In the genomic region with DNA sequence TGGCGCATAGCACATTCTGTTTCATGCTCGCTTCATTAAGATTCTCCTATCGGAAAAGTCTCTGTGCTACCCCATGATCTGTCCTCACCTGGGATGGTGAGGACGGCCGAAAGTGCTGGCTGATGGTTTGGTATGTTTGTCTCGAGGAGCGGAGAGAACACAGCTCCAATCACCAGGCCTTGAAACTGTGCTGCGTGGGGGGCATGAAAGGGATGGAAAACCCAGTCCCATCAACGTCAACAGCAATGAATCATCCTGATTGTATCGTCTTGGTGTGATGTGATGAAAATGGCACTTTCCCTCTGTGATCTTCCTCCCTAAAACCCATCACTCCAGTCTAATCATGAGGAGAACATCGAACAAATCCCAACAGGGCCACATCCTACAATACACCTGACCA, we compare ENCODE assay signal across 24 cellular contexts. TPM values are rescaled to one million over a fixed set of nuclear protein-coding genes. Genes with fewer than 3 reads are reported as not detected.
"Had no signal": no experiment of that assay in that cellular context is flagged by ENCODE, and none has a peak within 500 bp of the region (broad histone marks: within the 10 kb centered on the region; RNA-seq: fewer than 3 reads in every experiment).

No MANE protein-coding gene starts in this region.

- H3K4me1 Mint-ChIP-seq: activated B cell treated with CpG ODN at 0.5 μM for 24 hours had no signal

- H3K27ac ChIP-seq: body of pancreas, colonic mucosa, prostate gland, right atrium auricular region, SK-N-MC, upper lobe of left lung had no signal

- H3K4me1 ChIP-seq: colonic mucosa, prostate gland had no signal

- H3K36me3 Mint-ChIP-seq: activated naive CD4-positive, alpha-beta T cell treated with anti-CD3 and anti-CD28 coated beads, Interleukin-2, amount 50 U/mL, for 72 hours had no signal

- H3K9me3 ChIP-seq: body of pancreas, colonic mucosa, gastrocnemius medialis, prostate gland, right atrium auricular region, upper lobe of left lung had no signal

- H3K4me3 ChIP-seq: body of pancreas, colonic mucosa, gastrocnemius medialis, prostate gland, right atrium auricular region, SK-N-MC, upper lobe of left lung had no signal

- H3K27ac Mint-ChIP-seq: activated B cell treated with CpG ODN at 0.5 μM for 24 hours; activated CD8-positive, alpha-beta T cell treated with anti-CD3 and anti-CD28 coated beads, Interleukin-2, amount 10 ng/mL, durations not matched to agents 7 days and 5 days; activated naive CD4-positive, alpha-beta T cell treated with anti-CD3 and anti-CD28 coated beads, Interleukin-2, amount 50 U/mL, for 72 hours; stimulated activated naive CD8-positive, alpha-beta T cell treated with anti-CD3 and anti-CD28 coated beads, Interleukin-15, Interleukin-2, amounts not matched to agents 100 ng/mL and 50 ng/mL, for 24 hours had no signal

- H3K27me3 ChIP-seq: body of pancreas, colonic mucosa, right atrium auricular region, upper lobe of left lung had no signal

- DNase-seq: activated B cell treated with CpG ODN at 0.5 μM for 24 hours; activated CD4-positive, alpha-beta T cell treated with anti-CD3 and anti-CD28 coated beads for 48 hours; activated CD8-positive, alpha-beta T cell treated with anti-CD3 and anti-CD28 coated beads, Interleukin-2, amount 10 ng/mL, durations not matched to agents 7 days and 5 days; activated gamma-delta T cell treated with Interleukin-2 at 50 U/mL for 16 hours; activated T-cell treated with anti-CD3 and anti-CD28 coated beads, Interleukin-2, amount 50 U/mL, for 48 hours; amniotic stem cell; body of pancreas; central memory CD4-positive, alpha-beta T cell; colonic mucosa; gastrocnemius medialis; mammary epithelial cell; stimulated activated CD4-positive, alpha-beta T cell treated with anti-CD3 and anti-CD28 coated beads, Interleukin-2, amount 100 ng/mL, for 24 hours; upper lobe of left lung had no signal

- H3K36me3 ChIP-seq: colonic mucosa, gastrocnemius medialis, prostate gland, right atrium auricular region, upper lobe of left lung had no signal

- ATAC-seq: activated CD8-positive, alpha-beta T cell treated with anti-CD3 and anti-CD28 coated beads, Interleukin-2, amount 10 ng/mL, durations not matched to agents 7 days and 5 days; activated naive CD4-positive, alpha-beta T cell treated with anti-CD3 and anti-CD28 coated beads, Interleukin-2, amount 50 U/mL, for 72 hours; body of pancreas; gastrocnemius medialis; left lobe of liver had no signal

- H3K4me3 Mint-ChIP-seq: activated B cell treated with CpG ODN at 0.5 μM for 24 hours; activated CD8-positive, alpha-beta T cell treated with anti-CD3 and anti-CD28 coated beads, Interleukin-2, amount 10 ng/mL, durations not matched to agents 7 days and 5 days; neural crest cell; stimulated activated naive CD8-positive, alpha-beta T cell treated with anti-CD3 and anti-CD28 coated beads, Interleukin-15, Interleukin-2, amounts not matched to agents 100 ng/mL and 50 ng/mL, for 24 hours had no signal

- H3K9me3 Mint-ChIP-seq: activated B cell treated with CpG ODN at 0.5 μM for 24 hours; activated naive CD4-positive, alpha-beta T cell treated with anti-CD3 and anti-CD28 coated beads, Interleukin-2, amount 50 U/mL, for 72 hours; neural crest cell; stimulated activated naive CD8-positive, alpha-beta T cell treated with anti-CD3 and anti-CD28 coated beads, Interleukin-15, Interleukin-2, amounts not matched to agents 100 ng/mL and 50 ng/mL, for 24 hours had no signal

- FAIRE-seq: endometrium, keratinocyte had no signal

RNA-seq across cellular contexts. Expression of a gene that starts 8.4 kb away (rescaled TPM):
- total RNA-seq: activated B cell treated with CpG ODN at 0.5 μM for 24 hours, osteoblast had no signal
- polyA plus RNA-seq: keratinocyte had no signal

RNA-seq across cellular contexts. Expression of a gene that starts 43.5 kb away (rescaled TPM):
- total RNA-seq: mammary epithelial cell, myocyte, osteoblast had no signal
- polyA plus RNA-seq: keratinocyte had no signal
